In genomic region chr1:223707270-223708000, GRCh38 we compare ENCODE assay signal across 9 cellular contexts. TPM values are rescaled to one million over a fixed set of nuclear protein-coding genes. Genes with fewer than 3 reads are reported as not detected.
A peak's percentile ranks its signal among the peaks of the same experiment; 100 is the strongest.
DNase-seq lines count a peak whose midpoint lies in the region; FAIRE-seq and TF ChIP-seq lines count a peak whose summit lies in the region.
"Had no signal": no experiment of that assay in that cellular context is flagged by ENCODE, and none has a peak within 500 bp of the region (broad histone marks: within the 10 kb centered on the region; RNA-seq: fewer than 3 reads in every experiment).

No MANE protein-coding gene starts in this region.

- peaks cover under 1% of the 10 kb centered on the region for H3K79me2 ChIP-seq in keratinocyte (ENCODE audit: control insufficient read depth, insufficient read depth, low read length)

- no peak for TF ChIP-seq POLR2A in testis (IDR thresholded peaks at IDR 0.05)

- no peaks in the 10 kb centered on the region for H4K20me1 ChIP-seq in keratinocyte (ENCODE audit: control insufficient read depth, extremely low read depth, insufficient read depth, low read length)

- H3K4me3 ChIP-seq in keratinocyte (ENCODE audit: control insufficient read depth in 2 of 3, extremely low read depth in 1 of 3, insufficient read depth in 2 of 3, low read depth in 1 of 3, low read length in 3 of 3) = peak overlapping the region in 2 of 3 experiments; percentile 34 to 60
- no peak overlapping the region for H3K4me3 ChIP-seq in testis

- peaks cover 2% of the 10 kb centered on the region for H3K36me3 Mint-ChIP-seq in activated T-helper 1 cell treated with anti-CD3 and anti-CD28 coated beads, Interleukin-12 subunit alpha, Interleukin-12 subunit beta, Interleukin-2, Interleukin-4 antibody, amounts not matched to agents 30 ng/mL and 10 ng/mL and 1 ng/mL, durations not matched to agents 14 hours and 24 hours and 36 hours (ENCODE audit: low read depth)

- H3K27ac Mint-ChIP-seq in activated T-helper 1 cell treated with anti-CD3 and anti-CD28 coated beads, Interleukin-12 subunit alpha, Interleukin-12 subunit beta, Interleukin-2, Interleukin-4 antibody, amounts not matched to agents 30 ng/mL and 10 ng/mL and 1 ng/mL, durations not matched to agents 14 hours and 24 hours and 36 hours = peak overlapping the region; percentile 78
- H3K27ac Mint-ChIP-seq: dendritic cell treated with granulocyte-macrophage colony-stimulating factor and Interleukin-4, amounts not matched to agents 40 ng/mL and 50 ng/mL, for 4 days had no signal

- peak overlapping the region; percentile 45 for H3K9ac ChIP-seq in keratinocyte (ENCODE audit: control insufficient read depth, extremely low read depth, insufficient read depth, low read length)

- H3K4me1 ChIP-seq in keratinocyte (ENCODE audit: control insufficient read depth, extremely low read depth, insufficient read depth, low read length) (peaks cover 48% of the 10 kb centered on the region), testis (peaks cover 50% of the 10 kb centered on the region)

- TF ChIP-seq CTCF in AG09319 (IDR thresholded peaks at IDR 0.05; ENCODE audit: low read depth, low read length) (no peak), keratinocyte (optimal IDR thresholded peaks at IDR 0.05 in 1 of 3, IDR thresholded peaks at IDR 0.05 in 1 of 3, conservative IDR thresholded peaks at IDR 0.05 in 1 of 3; ENCODE audit: extremely low read depth in 1 of 3, insufficient read depth in 2 of 3, low read length in 3 of 3) (no peak), testis (IDR thresholded peaks at IDR 0.05) (no peak)

- peak overlapping the region; percentile 68 for H3K4me2 ChIP-seq in keratinocyte (ENCODE audit: control insufficient read depth, extremely low read depth, insufficient read depth, low read depth, low read length)

- no peak overlapping the region for H3K4me3 Mint-ChIP-seq in activated T-helper 1 cell treated with anti-CD3 and anti-CD28 coated beads, Interleukin-12 subunit alpha, Interleukin-12 subunit beta, Interleukin-2, Interleukin-4 antibody, amounts not matched to agents 30 ng/mL and 10 ng/mL and 1 ng/mL, durations not matched to agents 14 hours and 24 hours and 36 hours
- H3K4me3 Mint-ChIP-seq: dendritic cell treated with granulocyte-macrophage colony-stimulating factor and Interleukin-4, amounts not matched to agents 40 ng/mL and 50 ng/mL, for 4 days had no signal

- WGBS in testis, 2 donors = 41% methylated on average over 6 of the region's 6 CpGs

- peaks cover 50% of the 10 kb centered on the region for H3K4me1 Mint-ChIP-seq in activated T-helper 1 cell treated with anti-CD3 and anti-CD28 coated beads, Interleukin-12 subunit alpha, Interleukin-12 subunit beta, Interleukin-2, Interleukin-4 antibody, amounts not matched to agents 30 ng/mL and 10 ng/mL and 1 ng/mL, durations not matched to agents 14 hours and 24 hours and 36 hours (ENCODE audit: low read depth)

- H3K27me3 ChIP-seq in keratinocyte (ENCODE audit: control insufficient read depth, extremely low read depth, insufficient read depth, low read length) (no peaks in the 10 kb centered on the region), testis (no peaks in the 10 kb centered on the region)

- H3K9me3 Mint-ChIP-seq in activated T-helper 1 cell treated with anti-CD3 and anti-CD28 coated beads, Interleukin-12 subunit alpha, Interleukin-12 subunit beta, Interleukin-2, Interleukin-4 antibody, amounts not matched to agents 30 ng/mL and 10 ng/mL and 1 ng/mL, durations not matched to agents 14 hours and 24 hours and 36 hours = no peaks in the 10 kb centered on the region
- H3K9me3 Mint-ChIP-seq: dendritic cell treated with granulocyte-macrophage colony-stimulating factor and Interleukin-4, amounts not matched to agents 40 ng/mL and 50 ng/mL, for 4 days had no signal

- H3K9me3 ChIP-seq in keratinocyte (ENCODE audit: control insufficient read depth, low read depth, low read length) (no peaks in the 10 kb centered on the region), testis (no peaks in the 10 kb centered on the region)

- in situ Hi-C loops in KBM-7 (cut with MboI; ENCODE audit: low pct_unique_long_range_greater_than_20kb, low sequenced_read_pairs) = no loop called here

- dilution Hi-C loops in keratinocyte (cut with MboI; ENCODE audit: extremely low pct_ligation_motif_present, low sequenced_read_pairs) = no loop called here

- intact Hi-C loops in activated T-helper 1 cell treated with anti-CD3 and anti-CD28 coated beads, Interleukin-12 subunit alpha, Interleukin-12 subunit beta, Interleukin-2, Interleukin-4 antibody, amounts not matched to agents 30 ng/mL and 10 ng/mL and 1 ng/mL, durations not matched to agents 14 hours and 24 hours and 36 hours (cut with micrococcal nuclease) = no loop called here
- intact Hi-C loops in testis (cut with DNase I; ENCODE audit: low total_unique reads) = no loop called here

- peak; percentile 95 for DNase-seq in AG09319 (ENCODE audit: extremely low read depth, low read depth)
- peak; percentile 39 for DNase-seq in KBM-7
- DNase-seq in activated T-helper 1 cell treated with anti-CD3 and anti-CD28 coated beads, Interleukin-12 subunit alpha, Interleukin-12 subunit beta, Interleukin-2, Interleukin-4 antibody, amounts not matched to agents 30 ng/mL and 10 ng/mL and 1 ng/mL, durations not matched to agents 14 hours and 24 hours and 36 hours (ENCODE audit: low spot score) = no peak
- DNase-seq in keratinocyte (ENCODE audit: low read depth, low spot score) = peak; percentile 90
- peak; percentile 84 for DNase-seq in testis
- no peak for DNase-seq in activated effector memory CD4-positive, alpha-beta T cell treated with Interleukin-2 at 50 U/mL for 16 hours
- no peak for DNase-seq in activated CD4-positive, alpha-beta T cell treated with anti-CD3 and anti-CD28 coated beads for 4 hours
- no peak for DNase-seq in pons (ENCODE audit: low spot score)

- H3K27ac ChIP-seq in keratinocyte (ENCODE audit: control insufficient read depth, insufficient read depth, low read length) = peak overlapping the region; percentile 76
- peak overlapping the region; percentile 73 to 89 for H3K27ac ChIP-seq in testis

- FAIRE-seq in keratinocyte (lab: Jason Lieb, UNC) = peak; percentile 88

- no peaks in the 10 kb centered on the region for H3K36me3 ChIP-seq in keratinocyte (ENCODE audit: control insufficient read depth in 2 of 2, extremely low read depth in 1 of 2, insufficient read depth in 2 of 2, low read length in 2 of 2)
- no peaks in the 10 kb centered on the region for H3K36me3 ChIP-seq in testis (ENCODE audit: low read depth, missing control alignments)

- H2AFZ ChIP-seq in keratinocyte (ENCODE audit: control insufficient read depth, low read length) = no peak overlapping the region

- peaks cover 4% of the 10 kb centered on the region for H3K27me3 Mint-ChIP-seq in activated T-helper 1 cell treated with anti-CD3 and anti-CD28 coated beads, Interleukin-12 subunit alpha, Interleukin-12 subunit beta, Interleukin-2, Interleukin-4 antibody, amounts not matched to agents 30 ng/mL and 10 ng/mL and 1 ng/mL, durations not matched to agents 14 hours and 24 hours and 36 hours (ENCODE audit: insufficient read depth)

- H3K9me1 ChIP-seq in keratinocyte (ENCODE audit: control insufficient read depth, extremely low read depth, insufficient read depth, low read length) = no peaks in the 10 kb centered on the region

RNA-seq across cellular contexts. Expression of gene CAPN2, which starts 4.9 kb away (rescaled TPM):
- total RNA-seq in activated T-helper 1 cell treated with anti-CD3 and anti-CD28 coated beads, Interleukin-12 subunit alpha, Interleukin-12 subunit beta, Interleukin-2, Interleukin-4 antibody, amounts not matched to agents 30 ng/mL and 10 ng/mL and 1 ng/mL, durations not matched to agents 14 hours and 24 hours and 36 hours = 66.3 and 70.4 TPM in 2 replicates
- polyA plus RNA-seq in keratinocyte (278 to 366 TPM (median 350 TPM) in 3 replicates), testis (ENCODE audit: insufficient read depth, low read depth, low replicate concordance) (99.0 TPM)
- 134 TPM for polyA plus RNA-seq in keratinocyte (2011; ENCODE audit: low read depth)
- polyA plus RNA-seq in keratinocyte (2011; cell fraction: cytosol; rRNA removed) = 291 and 382 TPM in 2 replicates
- polyA plus RNA-seq in keratinocyte (2011; cell fraction: nucleus; rRNA removed) = 489 and 510 TPM in 2 replicates
- polyA plus RNA-seq in keratinocyte (2012; ENCODE audit: low replicate concordance) = 174 and 413 TPM in 2 replicates
- 279 to 391 TPM (median 316 TPM) in 3 replicates for polyA minus RNA-seq in keratinocyte
- 330 TPM for polyA minus RNA-seq in keratinocyte (2011; cell fraction: cytosol; rRNA and poly(A)+ RNA removed)
- 168 and 240 TPM in 2 replicates for polyA minus RNA-seq in keratinocyte (2011; cell fraction: nucleus; rRNA and poly(A)+ RNA removed)
- 100 to 1,000 TPM; 174 to 179 TPM for total RNA-seq in testis

RNA-seq across cellular contexts. Expression of gene CAPN8, which starts 41.9 kb away (rescaled TPM):
- total RNA-seq in activated T-helper 1 cell treated with anti-CD3 and anti-CD28 coated beads, Interleukin-12 subunit alpha, Interleukin-12 subunit beta, Interleukin-2, Interleukin-4 antibody, amounts not matched to agents 30 ng/mL and 10 ng/mL and 1 ng/mL, durations not matched to agents 14 hours and 24 hours and 36 hours = not detected in 2 replicates
- 2.5 to 4.7 TPM (median 3.0 TPM) in 3 replicates for polyA plus RNA-seq in keratinocyte
- polyA plus RNA-seq in keratinocyte (2011; ENCODE audit: low read depth) = 0.49 TPM
- polyA plus RNA-seq in keratinocyte (2011; cell fraction: cytosol; rRNA removed) = 0.58 and 0.79 TPM in 2 replicates
- polyA plus RNA-seq in keratinocyte (2011; cell fraction: nucleus; rRNA removed) = 18.0 and 22.5 TPM in 2 replicates
- polyA plus RNA-seq in keratinocyte (2012; ENCODE audit: low replicate concordance) = 1.2 and 2.8 TPM in 2 replicates
- 1.7 to 3.0 TPM (median 2.1 TPM) in 3 replicates for polyA minus RNA-seq in keratinocyte
- not detected for polyA minus RNA-seq in keratinocyte (2011; cell fraction: cytosol; rRNA and poly(A)+ RNA removed)
- polyA minus RNA-seq in keratinocyte (2011; cell fraction: nucleus; rRNA and poly(A)+ RNA removed) = 3.2 and 4.1 TPM in 2 replicates
- 1 to 10 TPM; 1.4 to 3.2 TPM for total RNA-seq in testis
- 4.3 TPM for polyA plus RNA-seq in testis (ENCODE audit: insufficient read depth, low read depth, low replicate concordance)

Comparison
In these comparisons a context has a peak if more than half of its experiments do, and no peak if none do; other contexts are left out.
1. DNase-seq: peak in AG09319 (single experiment), KBM-7 (single experiment), keratinocyte (single experiment) and testis (single experiment); none in activated T-helper 1 cell treated with anti-CD3 and anti-CD28 coated beads, Interleukin-12 subunit alpha, Interleukin-12 subunit beta, Interleukin-2, Interleukin-4 antibody, amounts not matched to agents 30 ng/mL and 10 ng/mL and 1 ng/mL, durations not matched to agents 14 hours and 24 hours and 36 hours (single experiment), activated effector memory CD4-positive, alpha-beta T cell treated with Interleukin-2 at 50 U/mL for 16 hours (single experiment), activated CD4-positive, alpha-beta T cell treated with anti-CD3 and anti-CD28 coated beads for 4 hours (0 of 2) and pons (single experiment).
2. H3K4me3 ChIP-seq: peak in keratinocyte (2 of 3); none in testis (0 of 2).